21 cellular contexts compared by ENCODE assay signal in genomic region chrX:124028177-124028576, GRCh38.
DNase-seq lines count a peak whose midpoint lies in the region; ATAC-seq and TF ChIP-seq lines count a peak whose summit lies in the region.
"Had no signal": no experiment of that assay in that cellular context is flagged by ENCODE, and none has a peak within 500 bp of the region (broad histone marks: within the 10 kb centered on the region; RNA-seq: fewer than 3 reads in every experiment).

No MANE protein-coding gene starts in this region.

- TF ChIP-seq CTCF in epithelial cell of esophagus (IDR thresholded peaks at IDR 0.05; ENCODE audit: insufficient read depth, low read depth, low read length, missing control alignments), result no peak

- no peak for DNase-seq in activated T-cell treated with anti-CD3 and anti-CD28 coated beads, Interleukin-2, amount 50 U/mL, for 24 hours
- DNase-seq in activated T-cell treated with anti-CD3 and anti-CD28 coated beads, Interleukin-2, amount 50 U/mL, for 48 hours, result no peak
- peak; percentile 13 for DNase-seq in MG63
- peak; percentile 46 for DNase-seq in epithelial cell of esophagus (ENCODE audit: low read depth)
- DNase-seq in stromal cell of bone marrow (ENCODE audit: low read depth), result peak; percentile 18
- no peak for DNase-seq in NCI-H146 treated with DMSO at 0.1 percent for 48 hours (lab: John Stamatoyannopoulos, UW; ENCODE audit: unreplicated experiment)
- no peak for DNase-seq in HUDEP-2 (lab: John Stamatoyannopoulos, UW; ENCODE audit: unreplicated experiment in 76 of 76)
- DNase-seq: 8988T; activated CD4-positive, alpha-beta T cell treated with anti-CD3 and anti-CD28 coated beads for 36 hours; activated gamma-delta T cell; aorta; CD4-positive, alpha-beta memory T cell; colonic mucosa; DMS53; NCI-H1048; NCI-H748 treated with DMSO at 0.1 percent for 48 hours; PC-9; stimulated activated CD4-positive, alpha-beta T cell treated with anti-CD3 and anti-CD28 coated beads, Interleukin-12 subunit alpha, Interleukin-12 subunit beta, amount 100 ng/mL, for 4 hours had no signal

- no peaks in the 10 kb centered on the region for H3K9me3 Mint-ChIP-seq in activated T-cell treated with anti-CD3 and anti-CD28 coated beads, Interleukin-2, amount 50 U/mL, for 24 hours
- H3K9me3 Mint-ChIP-seq: CD4-positive, alpha-beta memory T cell had no signal

- no peak overlapping the region for H3K4me3 ChIP-seq in MG63
- no peak overlapping the region for H3K4me3 ChIP-seq in epithelial cell of esophagus (ENCODE audit: low read length)
- H3K4me3 ChIP-seq: colonic mucosa, K562, PC-9, SK-N-MC had no signal

- ATAC-seq in HG03159 (IDR thresholded peaks at IDR 0.05; ENCODE audit: unreplicated experiment), result no peak
- ATAC-seq: activated CD4-positive, alpha-beta T cell treated with anti-CD3 and anti-CD28 coated beads for 36 hours; K562 had no signal

- H3K4me3 Mint-ChIP-seq in activated T-cell treated with anti-CD3 and anti-CD28 coated beads, Interleukin-2, amount 50 U/mL, for 24 hours, result no peak overlapping the region
- H3K4me3 Mint-ChIP-seq: activated CD4-positive, alpha-beta T cell treated with anti-CD3 and anti-CD28 coated beads for 36 hours; CD4-positive, alpha-beta memory T cell had no signal

- peaks cover 12% of the 10 kb centered on the region for H3K4me1 Mint-ChIP-seq in activated T-cell treated with anti-CD3 and anti-CD28 coated beads, Interleukin-2, amount 50 U/mL, for 24 hours (ENCODE audit: low read depth)

- peaks cover 8% of the 10 kb centered on the region for H3K36me3 ChIP-seq in MG63
- H3K36me3 ChIP-seq: colonic mucosa had no signal

- no peaks in the 10 kb centered on the region for H3K27me3 Mint-ChIP-seq in activated T-cell treated with anti-CD3 and anti-CD28 coated beads, Interleukin-2, amount 50 U/mL, for 24 hours
- H3K27me3 Mint-ChIP-seq: activated CD4-positive, alpha-beta T cell treated with anti-CD3 and anti-CD28 coated beads for 36 hours; CD4-positive, alpha-beta memory T cell had no signal

- peaks cover 52% of the 10 kb centered on the region for H3K36me3 Mint-ChIP-seq in activated T-cell treated with anti-CD3 and anti-CD28 coated beads, Interleukin-2, amount 50 U/mL, for 24 hours (ENCODE audit: low read depth)

- peak overlapping the region; percentile 7 for H3K27ac Mint-ChIP-seq in activated T-cell treated with anti-CD3 and anti-CD28 coated beads, Interleukin-2, amount 50 U/mL, for 24 hours
- H3K27ac Mint-ChIP-seq: activated CD4-positive, alpha-beta T cell treated with anti-CD3 and anti-CD28 coated beads for 36 hours had no signal

- H3K9me3 ChIP-seq in MG63, result no peaks in the 10 kb centered on the region
- H3K9me3 ChIP-seq: colonic mucosa had no signal

- no peaks in the 10 kb centered on the region for H3K27me3 ChIP-seq in MG63
- H3K27me3 ChIP-seq: colonic mucosa had no signal

Comparison
In these comparisons a context has a peak if more than half of its experiments do, and no peak if none do; other contexts are left out.
1. DNase-seq: peak in MG63 (single experiment), epithelial cell of esophagus (single experiment) and stromal cell of bone marrow (single experiment); none in activated T-cell treated with anti-CD3 and anti-CD28 coated beads, Interleukin-2, amount 50 U/mL, for 24 hours (single experiment), activated T-cell treated with anti-CD3 and anti-CD28 coated beads, Interleukin-2, amount 50 U/mL, for 48 hours (0 of 2), NCI-H146 treated with DMSO at 0.1 percent for 48 hours (single experiment) and HUDEP-2 (0 of 76).